8 cellular contexts compared by ENCODE assay signal in the genomic region with DNA sequence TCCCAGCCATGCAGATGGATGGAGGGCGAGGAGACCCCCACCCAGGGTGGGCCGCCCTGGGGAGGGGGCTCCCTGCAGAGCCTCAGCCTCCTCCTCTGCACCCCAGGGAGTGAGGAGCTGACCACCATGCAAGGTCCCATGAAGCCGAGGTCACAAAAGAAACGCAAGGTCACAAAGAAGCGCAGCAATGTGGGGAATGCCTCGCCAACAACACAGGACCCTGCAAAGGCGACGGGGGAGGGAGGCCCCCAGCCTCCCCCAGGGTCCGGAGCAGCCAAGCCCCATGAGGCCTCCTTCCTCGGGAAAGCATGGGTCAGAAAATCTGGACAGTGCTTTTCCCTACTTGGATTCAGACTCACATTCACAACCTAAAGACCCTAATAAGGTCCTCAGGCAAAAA.
"Had no signal": no experiment of that assay in that cellular context is flagged by ENCODE, and none has a peak within 500 bp of the region (broad histone marks: within the 10 kb centered on the region; RNA-seq: fewer than 3 reads in every experiment).

No MANE protein-coding gene starts in this region.

- DNase-seq: GDM1, GF-D8 had no signal

- ATAC-seq: GM12878 had no signal

- H3K4me3 ChIP-seq: GM12878 had no signal

- FAIRE-seq: G401.6, GM12878, GM12891, GM12892, GM18507, GM19239 had no signal
